Comparison of ENCODE assay signal across 18 cellular contexts in the genomic region with DNA sequence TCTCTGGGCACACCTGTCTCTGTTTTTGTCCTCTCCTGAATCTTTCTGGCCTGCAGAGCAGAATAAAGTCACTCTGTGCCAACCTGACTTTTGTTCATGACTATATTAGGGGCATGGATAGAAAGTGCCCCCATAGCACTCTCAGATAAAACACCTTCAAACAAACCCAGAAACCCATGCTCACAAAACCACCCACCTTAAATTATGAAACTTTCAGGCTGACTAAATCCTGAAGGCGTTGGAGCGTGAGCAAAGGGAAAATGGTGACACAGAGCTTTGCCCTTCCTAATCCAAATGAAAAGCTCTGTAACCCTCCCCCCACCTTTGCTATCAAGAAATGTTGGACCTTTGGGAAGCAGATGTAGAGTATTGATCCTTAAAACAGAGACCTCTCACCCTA.
DNase-seq lines count a peak whose midpoint lies in the region; ATAC-seq, FAIRE-seq and TF ChIP-seq lines count a peak whose summit lies in the region.
"Had no signal": no experiment of that assay in that cellular context is flagged by ENCODE, and none has a peak within 500 bp of the region (broad histone marks: within the 10 kb centered on the region; RNA-seq: fewer than 3 reads in every experiment).

No MANE protein-coding gene starts in this region.

- FAIRE-seq in kidney (lab: Jason Lieb, UNC), result no peak
- FAIRE-seq: pancreas had no signal

- H3K27ac ChIP-seq in right atrium auricular region (peak overlapping the region; percentile 69 to 78), VCaP (peak overlapping the region; percentile 95), kidney (ENCODE audit: low read depth in 2 of 2, low read length in 2 of 2) (peak overlapping the region; percentile 67 to 74)

- TF ChIP-seq CTCF in right atrium auricular region (IDR thresholded peaks at IDR 0.05), result no peak
- no peak for TF ChIP-seq CTCF in VCaP (conservative IDR thresholded peaks at IDR 0.05)
- no peak for TF ChIP-seq CTCF in kidney (IDR thresholded peaks at IDR 0.05; ENCODE audit: borderline replicate concordance, extremely low read depth, insufficient read depth)
- TF ChIP-seq CTCF in GM10266 (IDR thresholded peaks at IDR 0.05; ENCODE audit: control insufficient read depth, insufficient read depth, low read depth, missing control alignments), result no peak

- H3K9me3 ChIP-seq in right atrium auricular region (no peaks in the 10 kb centered on the region), kidney (ENCODE audit: control insufficient read depth in 1 of 2, low read length in 2 of 2) (no peaks in the 10 kb centered on the region)
- H3K9me3 ChIP-seq: pancreas, SK-N-SH had no signal

- peaks cover 0 to 51% of the 10 kb centered on the region in 2 donors for H3K4me1 ChIP-seq in right atrium auricular region
- peaks cover 20 to 49% of the 10 kb centered on the region in 2 donors for H3K4me1 ChIP-seq in kidney (ENCODE audit: control insufficient read depth in 1 of 2, insufficient read depth in 1 of 2, low read depth in 1 of 2, low read length in 2 of 2)

- H3K36me3 ChIP-seq in right atrium auricular region, result no peaks in the 10 kb centered on the region
- H3K36me3 ChIP-seq in kidney (ENCODE audit: control insufficient read depth in 1 of 2, insufficient read depth in 2 of 2, low read length in 2 of 2), result no peaks in the 10 kb centered on the region
- H3K36me3 ChIP-seq: pancreas had no signal

- no peak for ATAC-seq in Right ventricle myocardium superior (ENCODE audit: poor library complexity)
- ATAC-seq: left lobe of liver, pancreas, PC-3 had no signal

- H3K4me3 ChIP-seq in right atrium auricular region, result no peak overlapping the region
- H3K4me3 ChIP-seq in kidney (ENCODE audit: low read length in 2 of 2), result no peak overlapping the region
- H3K4me3 ChIP-seq: pancreas had no signal

- H3K27me3 ChIP-seq in right atrium auricular region, result no peaks in the 10 kb centered on the region
- H3K27me3 ChIP-seq: pancreas had no signal

- DNase-seq in right atrium auricular region (ENCODE audit: low spot score) (no peak), Right ventricle myocardium superior (no peak), kidney (no peak), ureter (ENCODE audit: low spot score) (peak; percentile 29), NCI-H2107 treated with DMSO at 0.1 percent for 48 hours (lab: John Stamatoyannopoulos, UW; ENCODE audit: unreplicated experiment) (no peak), GM10266 (ENCODE audit: extremely low spot score) (no peak), NCI-H1436 treated with DMSO at 0.1 percent for 48 hours (lab: John Stamatoyannopoulos, UW) (no peak)
- DNase-seq: activated CD4-positive, alpha-beta T cell treated with anti-CD3 and anti-CD28 coated beads, Interleukin-2, amount 50 U/mL, for 1 hour; effector CD4-positive, alpha-beta T cell; GOT3; NCI-H1092 treated with DMSO at 0.1 percent for 48 hours; NCI-H2171; pancreas; PC-3; SK-N-SH; stimulated activated CD4-positive, alpha-beta T cell treated with anti-CD3 and anti-CD28 coated beads, Interleukin-4, amount 100 ng/mL, for 24 hours had no signal

- H3K9ac ChIP-seq in kidney (ENCODE audit: low read length in 2 of 2), result no peak overlapping the region
- H3K9ac ChIP-seq: SK-N-SH had no signal

- intact Hi-C loops in Right ventricle myocardium superior (cut with DNase I), result no loop called here
- intact Hi-C loops in kidney (cut with DNase I), result no loop called here
